1 cellular context compared by ENCODE assay signal in genomic region chr1:244636488-244637259, GRCh38.
TF ChIP-seq lines count a peak whose summit lies in the region.

No MANE protein-coding gene starts in this region.

TF ChIP-seq in GM23338, 12 proteins besides CTCF, POLR2A, EP300 and RAD21 (continued from another document):
- TF ChIP-seq ZNF462 (CRISPR knock-in tag; IDR thresholded peaks at IDR 0.05) (no peak), EZH2 (IDR thresholded peaks at IDR 0.05; ENCODE audit: low read depth, unreplicated experiment) (no peak), ZNF331 (CRISPR knock-in tag; IDR thresholded peaks at IDR 0.05; ENCODE audit: low read depth) (no peak), STAT1 (IDR thresholded peaks at IDR 0.05; ENCODE audit: unreplicated experiment) (no peak)
